In genomic region chr14:68665792-68666195, GRCh38 we compare ENCODE assay signal across 13 cellular contexts.
DNase-seq lines count a peak whose midpoint lies in the region; TF ChIP-seq lines count a peak whose summit lies in the region.
"Had no signal": no experiment of that assay in that cellular context is flagged by ENCODE, and none has a peak within 500 bp of the region (broad histone marks: within the 10 kb centered on the region; RNA-seq: fewer than 3 reads in every experiment).

No MANE protein-coding gene starts in this region.

- intact Hi-C loops in tibial artery (cut with DNase I; ENCODE audit: low total_unique reads) = no loop called here

- no peaks in the 10 kb centered on the region for H3K36me3 Mint-ChIP-seq in brain

- peaks cover 24 to 58% of the 10 kb centered on the region in 2 donors for H3K4me1 ChIP-seq in muscle layer of duodenum (ENCODE audit: control insufficient read depth in 1 of 2, insufficient read depth in 2 of 2, low read length in 2 of 2)
- H3K4me1 ChIP-seq in tibial artery = peaks cover 0 to 80% (median 71%) of the 10 kb centered on the region in 4 donors

- H3K36me3 ChIP-seq in muscle layer of duodenum (ENCODE audit: control insufficient read depth in 1 of 2, insufficient read depth in 2 of 2, low read length in 2 of 2) (no peaks in the 10 kb centered on the region), tibial artery (no peaks in the 10 kb centered on the region)
- H3K36me3 ChIP-seq: thoracic aorta had no signal

- H3K27me3 ChIP-seq in muscle layer of duodenum (ENCODE audit: low read depth, low read length) (no peaks in the 10 kb centered on the region), tibial artery (no peaks in the 10 kb centered on the region)

- H3K27me3 Mint-ChIP-seq in brain = no peaks in the 10 kb centered on the region

- peak overlapping the region in 4 of 5 experiments; percentile 36 to 89 (median 86) for H3K27ac Mint-ChIP-seq in brain
- H3K27ac Mint-ChIP-seq: activated naive CD4-positive, alpha-beta T cell treated with anti-CD3 and anti-CD28 coated beads for 36 hours had no signal

- TF ChIP-seq CTCF in brain (conservative IDR thresholded peaks at IDR 0.05) (no peak), tibial artery (IDR thresholded peaks at IDR 0.05) (no peak)

- H3K27ac ChIP-seq in muscle layer of duodenum (ENCODE audit: low read length) (peak overlapping the region; percentile 79), tibial artery (peak overlapping the region; percentile 77 to 78)

- H3K9me3 ChIP-seq in muscle layer of duodenum (ENCODE audit: control insufficient read depth in 1 of 2, low read length in 2 of 2) (no peaks in the 10 kb centered on the region), tibial artery (no peaks in the 10 kb centered on the region)
- H3K9me3 ChIP-seq: thoracic aorta had no signal

- H3K4me1 Mint-ChIP-seq in brain = peaks cover 77% of the 10 kb centered on the region

- H3K4me3 Mint-ChIP-seq in brain = no peak overlapping the region
- H3K4me3 Mint-ChIP-seq: activated naive CD4-positive, alpha-beta T cell treated with anti-CD3 and anti-CD28 coated beads for 36 hours; neural crest cell had no signal

- no peak overlapping the region for H3K4me3 ChIP-seq in muscle layer of duodenum (ENCODE audit: low read depth in 1 of 2, low read length in 2 of 2)
- H3K4me3 ChIP-seq in tibial artery = no peak overlapping the region
- H3K4me3 ChIP-seq: thoracic aorta had no signal

- no peaks in the 10 kb centered on the region for H3K9me3 Mint-ChIP-seq in brain
- H3K9me3 Mint-ChIP-seq: activated naive CD4-positive, alpha-beta T cell treated with anti-CD3 and anti-CD28 coated beads for 36 hours; neural crest cell had no signal

- DNase-seq in NCI-H510A treated with DMSO at 0.1 percent for 48 hours (lab: John Stamatoyannopoulos, UW) (peak; percentile 33), NCI-H510A (lab: John Stamatoyannopoulos, UW) (no peak), tibial artery (no peak), DMS153 (lab: John Stamatoyannopoulos, UW) (no peak), OCI-M2 (lab: John Stamatoyannopoulos, UW; ENCODE audit: unreplicated experiment) (no peak)
- DNase-seq in stimulated activated CD4-positive, alpha-beta T cell treated with anti-CD3 and anti-CD28 coated beads, Interleukin-4, amount 100 ng/mL, for 24 hours = no peak
- DNase-seq: 8988T; activated naive CD4-positive, alpha-beta T cell treated with anti-CD3 and anti-CD28 coated beads for 36 hours; NCI-H187 treated with DMSO at 0.1 percent for 48 hours had no signal
